Comparison of ENCODE assay signal across 19 cellular contexts in the genomic region with DNA sequence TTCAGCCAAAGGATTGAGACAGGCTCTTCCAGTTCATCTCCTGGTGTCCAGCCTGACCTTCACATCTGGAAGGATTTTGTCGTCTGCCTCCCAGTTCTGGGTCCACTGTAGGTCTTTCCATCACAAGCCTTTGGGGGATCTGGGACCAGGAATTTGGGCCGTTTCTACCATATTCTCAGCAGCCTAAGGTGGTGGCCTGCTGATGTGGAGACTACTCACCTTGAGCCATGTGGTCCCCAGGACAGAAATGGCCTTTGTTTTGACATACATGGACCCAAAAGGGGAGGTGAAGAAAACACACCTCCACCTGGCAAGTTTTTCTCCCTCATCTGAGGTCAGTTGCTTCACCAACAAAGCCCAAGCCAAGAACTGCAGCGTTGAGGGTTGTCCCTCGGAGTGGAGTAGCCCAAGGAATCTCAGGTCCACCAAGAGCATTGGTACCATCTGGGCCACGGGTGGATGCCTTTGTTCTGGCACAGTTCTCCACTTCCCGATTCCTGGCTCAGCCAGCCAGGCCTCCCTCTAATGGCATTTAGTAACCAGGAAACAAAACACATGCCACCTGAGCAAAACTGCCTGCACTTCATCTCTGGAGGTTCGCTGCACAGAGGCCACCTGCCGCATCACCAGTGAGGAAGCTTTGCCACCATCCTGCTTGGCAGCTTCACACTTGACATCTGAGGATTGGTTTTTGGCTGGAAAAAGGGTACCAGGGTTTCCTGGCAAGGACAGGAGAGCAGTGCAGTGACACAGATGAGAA. TPM values are rescaled to one million over a fixed set of nuclear protein-coding genes. Genes with fewer than 3 reads are reported as not detected.
"Had no signal": no experiment of that assay in that cellular context is flagged by ENCODE, and none has a peak within 500 bp of the region (broad histone marks: within the 10 kb centered on the region; RNA-seq: fewer than 3 reads in every experiment).

No MANE protein-coding gene starts in this region.

- H3K27me3 Mint-ChIP-seq: activated CD4-positive, alpha-beta T cell treated with anti-CD3 and anti-CD28 coated beads, Interleukin-2, amount 10 ng/mL, durations not matched to agents 7 days and 5 days had no signal

- H3K4me1 ChIP-seq: heart left ventricle, parathyroid adenoma, upper lobe of right lung had no signal

- H3K27me3 ChIP-seq: heart left ventricle, upper lobe of right lung had no signal

- H3K4me1 Mint-ChIP-seq: activated CD4-positive, alpha-beta T cell treated with anti-CD3 and anti-CD28 coated beads, Interleukin-2, amount 10 ng/mL, durations not matched to agents 7 days and 5 days; neural crest cell had no signal

- H3K4me3 Mint-ChIP-seq: activated CD4-positive, alpha-beta T cell treated with anti-CD3 and anti-CD28 coated beads, Interleukin-2, amount 10 ng/mL, durations not matched to agents 7 days and 5 days; neural crest cell had no signal

- H3K9me3 ChIP-seq: heart left ventricle, upper lobe of right lung had no signal

- H3K4me3 ChIP-seq: coronary artery, heart left ventricle, smooth muscle cell, upper lobe of right lung had no signal

- FAIRE-seq: frontal cortex, islet of Langerhans had no signal

- H3K27ac Mint-ChIP-seq: activated CD4-positive, alpha-beta T cell treated with anti-CD3 and anti-CD28 coated beads, Interleukin-2, amount 10 ng/mL, durations not matched to agents 7 days and 5 days had no signal

- H3K27ac ChIP-seq: coronary artery, heart left ventricle, parathyroid adenoma, upper lobe of right lung had no signal

- DNase-seq: activated CD4-positive, alpha-beta T cell treated with anti-CD3 and anti-CD28 coated beads, Interleukin-2, amount 10 ng/mL, durations not matched to agents 7 days and 5 days; activated CD4-positive, CD25-positive, alpha-beta regulatory T cell; effector CD4-positive, alpha-beta T cell; heart left ventricle; left ventricle myocardium superior; mesendoderm; right cardiac atrium; stimulated activated naive CD4-positive, alpha-beta T cell had no signal

- H3K9me3 Mint-ChIP-seq: activated CD4-positive, alpha-beta T cell treated with anti-CD3 and anti-CD28 coated beads, Interleukin-2, amount 10 ng/mL, durations not matched to agents 7 days and 5 days had no signal

RNA-seq across cellular contexts. Expression of gene AMBP, which starts 24.7 kb away (rescaled TPM):
- total RNA-seq: activated CD4-positive, alpha-beta T cell treated with anti-CD3 and anti-CD28 coated beads, Interleukin-2, amount 10 ng/mL, durations not matched to agents 7 days and 5 days; aorta; bronchial epithelial cell; left ventricle myocardium superior; smooth muscle cell; T-helper 2 cell treated with Interferon-gamma antibody and Interleukin-4, amounts not matched to agents 100 ng/mL and 5 ng/mL, for 36 hours had no signal

RNA-seq across cellular contexts. Expression of gene KIF12, which starts 45.7 kb away (rescaled TPM):
- total RNA-seq: activated CD4-positive, alpha-beta T cell treated with anti-CD3 and anti-CD28 coated beads, Interleukin-2, amount 10 ng/mL, durations not matched to agents 7 days and 5 days; aorta; bronchial epithelial cell; fibroblast of lung; left ventricle myocardium superior; neural crest cell; smooth muscle cell; T-helper 2 cell treated with Interferon-gamma antibody and Interleukin-4, amounts not matched to agents 100 ng/mL and 5 ng/mL, for 36 hours had no signal
- polyA plus RNA-seq: fibroblast of lung, smooth muscle cell had no signal
